In the genomic region with DNA sequence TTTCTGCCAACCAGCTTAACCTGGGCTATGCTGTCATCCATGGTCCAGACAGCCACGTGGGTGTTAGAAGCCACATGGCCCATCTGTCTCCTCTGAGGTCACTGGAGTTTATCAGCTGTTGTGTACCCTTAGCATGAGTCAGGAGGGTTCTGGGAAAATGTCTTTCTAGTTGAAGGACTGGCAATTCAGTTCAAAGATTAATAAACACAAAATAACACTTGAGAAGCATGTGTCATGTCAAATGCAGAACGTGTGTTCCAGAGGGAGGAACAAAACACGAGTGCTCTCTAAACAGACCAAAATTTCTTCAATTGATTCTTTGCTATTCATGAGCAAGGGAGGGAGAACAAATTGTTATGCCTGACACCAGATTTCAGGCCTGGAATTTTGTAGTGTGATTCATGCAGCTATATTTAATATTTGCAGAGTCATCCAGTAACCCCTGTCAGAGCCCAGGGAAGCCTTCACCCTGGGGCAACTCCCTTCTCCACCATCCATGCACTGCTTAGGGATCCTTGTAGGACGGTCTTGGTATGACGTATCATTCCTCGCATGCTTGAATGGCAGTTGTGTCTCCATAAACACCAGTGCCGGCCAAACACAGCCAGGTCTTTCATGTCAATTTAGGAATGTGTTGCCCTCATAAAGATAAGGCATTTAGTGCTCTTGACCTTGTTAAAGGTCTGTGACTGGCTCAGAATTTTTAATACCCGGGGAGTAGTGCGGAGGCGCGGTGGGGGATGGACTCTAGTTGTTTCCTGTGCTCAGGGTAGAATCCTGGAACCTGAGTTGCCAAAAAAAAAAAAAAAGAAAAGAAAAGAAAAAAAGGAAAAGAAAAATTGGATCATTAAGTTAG, we compare ENCODE assay signal across 9 cellular contexts. TPM values are rescaled to one million over a fixed set of nuclear protein-coding genes. Genes with fewer than 3 reads are reported as not detected.
A peak's percentile ranks its signal among the peaks of the same experiment; 100 is the strongest.
DNase-seq lines count a peak whose midpoint lies in the region; ATAC-seq and TF ChIP-seq lines count a peak whose summit lies in the region.
"Had no signal": no experiment of that assay in that cellular context is flagged by ENCODE, and none has a peak within 500 bp of the region (broad histone marks: within the 10 kb centered on the region; RNA-seq: fewer than 3 reads in every experiment).

No MANE protein-coding gene starts in this region.

- H3K9ac ChIP-seq in endodermal cell (ENCODE audit: extremely low read depth, low read length, poor library complexity, severe bottlenecking), result no peak overlapping the region

- no peaks in the 10 kb centered on the region for H3K36me3 Mint-ChIP-seq in endodermal cell (ENCODE audit: low read depth)

- H3K4me3 Mint-ChIP-seq in endodermal cell, result no peak overlapping the region
- H3K4me3 Mint-ChIP-seq: H9 had no signal

- TF ChIP-seq CTCF in gastrocnemius medialis (IDR thresholded peaks at IDR 0.05 in 4 of 5, conservative IDR thresholded peaks at IDR 0.05 in 1 of 5) (no peak), endodermal cell (conservative IDR thresholded peaks at IDR 0.05) (no peak)

- H3K9me3 ChIP-seq in gastrocnemius medialis, result no peaks in the 10 kb centered on the region
- peaks cover 4% of the 10 kb centered on the region for H3K9me3 ChIP-seq in endodermal cell (ENCODE audit: control insufficient read depth, low read length)

- TF ChIP-seq POLR2A in gastrocnemius medialis (IDR thresholded peaks at IDR 0.05), result peak in 1 of 2 donors; percentile 12

- H3K4me3 ChIP-seq in gastrocnemius medialis (peak overlapping the region; percentile 17 to 40 (median 28)), endodermal cell (ENCODE audit: low read length) (no peak overlapping the region)

- no peaks in the 10 kb centered on the region for H3K27me3 Mint-ChIP-seq in endodermal cell (ENCODE audit: insufficient read depth)

- DNase-seq in GOT3 (lab: John Stamatoyannopoulos, UW), result peak; percentile 11
- DNase-seq in SK-N-DZ (ENCODE audit: low spot score), result peak; percentile 77
- DNase-seq in glomerular visceral epithelial cell (ENCODE audit: extremely low spot score), result peak; percentile 68
- DNase-seq in gastrocnemius medialis, result peak; percentile 70 to 92
- no peak for DNase-seq in NCI-H1417 (lab: John Stamatoyannopoulos, UW)
- no peak for DNase-seq in endodermal cell
- no peak for DNase-seq in DMS79 treated with DMSO at 0.1 percent for 48 hours (lab: John Stamatoyannopoulos, UW)
- DNase-seq: H9 had no signal

- intact Hi-C loops in gastrocnemius medialis (cut with DNase I; ENCODE audit: low total_unique reads), result loop anchor here (1.0 to 2.0 kb wide), 4 partner anchors 27 to 226 kb away; a partner anchor contains a TSS

- no peaks in the 10 kb centered on the region for H3K36me3 ChIP-seq in gastrocnemius medialis
- H3K36me3 ChIP-seq in endodermal cell (ENCODE audit: control insufficient read depth, insufficient read depth, low read length), result no peaks in the 10 kb centered on the region

- peak; percentile 96 to 97 for ATAC-seq in gastrocnemius medialis
- ATAC-seq in HG03457 (IDR thresholded peaks at IDR 0.05; ENCODE audit: unreplicated experiment), result no peak

- WGBS in endodermal cell (ENCODE audit: insufficient coverage in 1 of 2, insufficient read length in 1 of 2), 2 experiments, result 85 to 91% methylated on average over 11 of the region's 11 CpGs

- no peak overlapping the region for H3K27ac Mint-ChIP-seq in endodermal cell
- H3K27ac Mint-ChIP-seq: H9 had no signal

- H3K4me1 ChIP-seq in gastrocnemius medialis (peaks cover 10 to 21% of the 10 kb centered on the region in 2 donors), endodermal cell (ENCODE audit: control insufficient read depth, insufficient read depth, low read length) (no peaks in the 10 kb centered on the region)

- no peaks in the 10 kb centered on the region for H3K4me1 Mint-ChIP-seq in endodermal cell

- H3K27ac ChIP-seq in gastrocnemius medialis (peak overlapping the region; percentile 85 to 92 (median 86)), endodermal cell (ENCODE audit: low read depth, low read length) (no peak overlapping the region)

- in situ Hi-C loops in gastrocnemius medialis (cut with MboI; ENCODE audit: low sequenced_read_pairs in 4 of 4), result no loop called here

- H3K27me3 ChIP-seq in gastrocnemius medialis (no peaks in the 10 kb centered on the region), endodermal cell (ENCODE audit: control insufficient read depth, insufficient read depth, low read length, poor library complexity, severe bottlenecking) (no peaks in the 10 kb centered on the region)

- H3K9me3 Mint-ChIP-seq in endodermal cell, result no peaks in the 10 kb centered on the region

RNA-seq across cellular contexts. Expression of a gene that starts 27.7 kb away (rescaled TPM):
- polyA plus RNA-seq in SK-N-DZ (2014; cell fraction: cytosol; rRNA removed), result 18.8 and 20.9 TPM in 2 replicates
- 16.4 and 20.3 TPM in 2 replicates for polyA plus RNA-seq in SK-N-DZ (2014; cell fraction: nucleus; rRNA removed)
- 100 to 1,000 TPM in 2 of 4 donors, 10 to 100 TPM in 2; 81.0 to 115 (median 95.3) TPM for total RNA-seq in gastrocnemius medialis
- total RNA-seq in endodermal cell, result 10 to 100 TPM; 73.9 to 75.2 TPM
- polyA plus RNA-seq in endodermal cell (2013, experiment 1 of 2), result 35.8 TPM
- 38.0 TPM for polyA plus RNA-seq in endodermal cell (2013, experiment 2 of 2)

Comparison
In these comparisons a context has a peak if more than half of its experiments do, and no peak if none do; other contexts are left out.
1. DNase-seq: peak in GOT3 (single experiment), SK-N-DZ (single experiment), glomerular visceral epithelial cell (single experiment) and gastrocnemius medialis (2 of 2); none in NCI-H1417 (0 of 3), endodermal cell (single experiment) and DMS79 treated with DMSO at 0.1 percent for 48 hours (single experiment).